In genomic region chr20:37262516-37262915, GRCh38 we compare ENCODE assay signal across 21 cellular contexts. TPM values are rescaled to one million over a fixed set of nuclear protein-coding genes. Genes with fewer than 3 reads are reported as not detected.
DNase-seq lines count a peak whose midpoint lies in the region; ATAC-seq, FAIRE-seq and TF ChIP-seq lines count a peak whose summit lies in the region.
"Had no signal": no experiment of that assay in that cellular context is flagged by ENCODE, and none has a peak within 500 bp of the region (broad histone marks: within the 10 kb centered on the region; RNA-seq: fewer than 3 reads in every experiment).

No MANE protein-coding gene starts in this region.

- ATAC-seq in K562 = no peak
- no peak for ATAC-seq in GM18861 (IDR thresholded peaks at IDR 0.05; ENCODE audit: unreplicated experiment)
- no peak for ATAC-seq in pancreas
- ATAC-seq: GM23338, HCT116 had no signal

- H3K4me3 ChIP-seq in K562 (no peak overlapping the region), BE2C (ENCODE audit: low read depth, low read length) (no peak overlapping the region), pancreas (no peak overlapping the region)
- H3K4me3 ChIP-seq: GM23338, PC-9 had no signal

- no TSS peak for BruUV-seq in K562 (replicated peaks; lab: Mats Ljungman, UMichigan)

- FAIRE-seq in K562 (lab: Jason Lieb, UNC) (no peak), pancreas (lab: Jason Lieb, UNC) (no peak)
- FAIRE-seq: GM12891 had no signal

- no peak for TF ChIP-seq RAD21 in K562 (CRISPR knock-in tag; conservative IDR thresholded peaks at IDR 0.05 in 1 of 2, IDR thresholded peaks at IDR 0.05 in 1 of 2)

- H3K9me3 ChIP-seq in K562 (replicated peaks; ENCODE audit: control insufficient read depth, insufficient read depth, low read depth, low read length) (no peaks in the 10 kb centered on the region), BE2C (no peaks in the 10 kb centered on the region), pancreas (no peaks in the 10 kb centered on the region)

- H3K4me1 ChIP-seq in K562 (replicated peaks in 1 of 2; ENCODE audit: control insufficient read depth in 2 of 2, insufficient read depth in 2 of 2, low read length in 2 of 2) (peaks cover 0 to 7% of the 10 kb centered on the region in 2 experiments; a peak in 1 of 5 replicates), BE2C (0 out of 2 replicates have a peak, but pooled peaks cover 5% of the 10 kb centered on the region), pancreas (no peaks in the 10 kb centered on the region)

- TF ChIP-seq EP300 in K562 (IDR thresholded peaks at IDR 0.05; ENCODE audit: low read length) = no peak

- intact Hi-C loops in K562 (cut with micrococcal nuclease) (no loop called here), posterior vena cava (cut with DNase I) (no loop called here), pancreas (cut with DNase I) (loop anchor here in 1 of 3 donors (10.0 kb wide), 1 partner anchor 272 kb away; no protein-coding TSS in a partner anchor)

- 15% methylated on average over 8 of the region's 8 CpGs for WGBS in K562 (ENCODE audit: insufficient coverage, low coverage, missing lambda C conversion rate)
- WGBS in pancreas, 2 donors = 35 to 38% methylated on average over 8 of the region's 8 CpGs

- no peaks in the 10 kb centered on the region for H3K36me3 ChIP-seq in K562 (ENCODE audit: control insufficient read depth, insufficient read depth, low read length)
- H3K36me3 ChIP-seq in BE2C = no peaks in the 10 kb centered on the region
- H3K36me3 ChIP-seq in pancreas = no peaks in the 10 kb centered on the region

- H3K9ac ChIP-seq in K562 (ENCODE audit: insufficient read depth in 1 of 2, low read depth in 2 of 2, low read length in 2 of 2) = no peak overlapping the region

- no peak overlapping the region for H3K4me2 ChIP-seq in K562 (ENCODE audit: insufficient read depth, low read length)
- H3K4me2 ChIP-seq: GM23338, PC-9 had no signal

- H3K79me2 ChIP-seq in K562 (ENCODE audit: control insufficient read depth, insufficient read depth, low read length) = no peaks in the 10 kb centered on the region

- H2AFZ ChIP-seq in K562 (ENCODE audit: low read depth, low read length) = no peak overlapping the region
- H2AFZ ChIP-seq: PC-9 had no signal

- TF ChIP-seq POLR2A in K562 (conservative IDR thresholded peaks at IDR 0.05) = no peak

- no peak overlapping the region for H3K27ac ChIP-seq in K562 (ENCODE audit: extremely low read depth, low read depth, low read length)
- no peak overlapping the region for H3K27ac ChIP-seq in pancreas
- H3K27ac ChIP-seq: 22Rv1, PC-9 had no signal

- H3K27me3 ChIP-seq in K562 (ENCODE audit: control insufficient read depth in 2 of 2, insufficient read depth in 2 of 2, low read length in 2 of 2) (peaks cover 21 to 53% of the 10 kb centered on the region in 2 experiments), BE2C (no peaks in the 10 kb centered on the region), pancreas (no peaks in the 10 kb centered on the region)

- peak; percentile 35 for DNase-seq in DMS79 treated with DMSO at 0.1 percent for 48 hours (lab: John Stamatoyannopoulos, UW)
- no peak for DNase-seq in DMS79 (lab: John Stamatoyannopoulos, UW)
- peak; percentile 90 for DNase-seq in NCI-H146 treated with DMSO at 0.1 percent for 48 hours (lab: John Stamatoyannopoulos, UW; ENCODE audit: unreplicated experiment)
- DNase-seq in K562 (ENCODE audit: extremely low read depth in 1 of 4, low spot score in 3 of 4) = no peak
- DNase-seq in posterior vena cava (ENCODE audit: low spot score) = peak; percentile 42
- no peak for DNase-seq in BE2C
- DNase-seq in pancreas = no peak
- DNase-seq: AML-193, COR-L47, DMS 273 treated with DMSO at 0.1 percent for 48 hours, NCI-H1105 treated with DMSO at 0.1 percent for 48 hours, NCI-H524 had no signal

- CTCF ChIA-PET in K562 (lab: Yijun Ruan, JAX; ENCODE audit: low intra/inter-chr PET ratio) = no interaction called here

- in situ Hi-C loops in K562 (cut with MboI) = no loop called here

- POLR2A ChIA-PET in K562 (lab: Yijun Ruan, JAX) = interaction anchor here (1.0 to 1.2 kb wide), 2 partner anchors 67 to 120 kb away, joined by 3 read pairs; no protein-coding TSS in a partner anchor

- H3K9me1 ChIP-seq in K562 (ENCODE audit: control insufficient read depth, insufficient read depth, low read length) = no peaks in the 10 kb centered on the region

- TF ChIP-seq CTCF in K562 (IDR thresholded peaks at IDR 0.05 in 2 of 3, conservative IDR thresholded peaks at IDR 0.05 in 1 of 3; ENCODE audit: insufficient read depth in 2 of 3, low read depth in 1 of 3, low read length in 3 of 3) (no peak), BE2C (IDR thresholded peaks at IDR 0.05; ENCODE audit: low read depth, low read length) (no peak), pancreas (IDR thresholded peaks at IDR 0.05) (no peak)

- H4K20me1 ChIP-seq in K562 (replicated peaks; ENCODE audit: control insufficient read depth, insufficient read depth, low read length) = peaks cover 3% of the 10 kb centered on the region; the same call in 1 of the 2 replicates

TF ChIP-seq in K562, 482 proteins besides CTCF, POLR2A, EP300 and RAD21:
- TF ChIP-seq U2AF2 (optimal IDR thresholded peaks at IDR 0.05; ENCODE audit: low read depth, low read length) = no peak
- no peak for TF ChIP-seq ATF7 (IDR thresholded peaks at IDR 0.05)
- no peak for TF ChIP-seq ILK (tag; IDR thresholded peaks at IDR 0.05; ENCODE audit: borderline replicate concordance, low read depth)
- TF ChIP-seq MEIS2 (IDR thresholded peaks at IDR 0.05; ENCODE audit: partially characterized antibody) = peak; percentile 7
- TF ChIP-seq PML (IDR thresholded peaks at IDR 0.05; ENCODE audit: low read length) = no peak
TF ChIP-seq in K562: peak in this region for 1.

RNA-seq across cellular contexts. Expression of gene GHRH, which starts 0.9 kb away (rescaled TPM):
- total RNA-seq in K562 (2011; cell fraction: chromatin; rRNA removed; ENCODE audit: low replicate concordance) = not detected in 2 replicates
- not detected in 2 replicates for total RNA-seq in K562 (2011; cell fraction: nucleolus; rRNA removed)
- not detected in 2 replicates for total RNA-seq in K562 (2011; cell fraction: nucleoplasm; rRNA removed)
- total RNA-seq in K562 (2014; rRNA removed) = not detected in 2 replicates
- not detected in 2 replicates for total RNA-seq in K562 (2014; rRNA removed; fragmentation: Illumina TruSeq; extraction: Trizol)
- not detected in 2 replicates for total RNA-seq in K562 (2015; rRNA removed; fragmentation: Illumina TruSeq; extraction: Trizol)
- not detected in 2 replicates for total RNA-seq in K562 (2021)
- not detected in 2 replicates for polyA plus RNA-seq in K562 (2011; rRNA removed)
- not detected in 2 replicates for polyA plus RNA-seq in K562 (2011; cell fraction: cytosol; rRNA removed)
- polyA plus RNA-seq in K562 (2011; cell fraction: nucleus; rRNA removed) = not detected in 2 replicates
- not detected in 2 replicates for polyA plus RNA-seq in K562 (2012)
- not detected in 2 replicates for polyA plus RNA-seq in K562 (2014; fragmentation: Illumina TruSeq; extraction: Trizol)
- not detected for polyA plus RNA-seq in K562 (2014; fragmentation: Nextera tagmentation; extraction: Ambion mirVana)
- not detected in 2 replicates for polyA plus RNA-seq in K562 (2014; rRNA removed)
- not detected in 2 replicates for polyA minus RNA-seq in K562 (2011; rRNA and poly(A)+ RNA removed)
- not detected in 2 replicates for polyA minus RNA-seq in K562 (2011; cell fraction: cytosol; rRNA and poly(A)+ RNA removed)
- not detected in 2 replicates for polyA minus RNA-seq in K562 (2011; cell fraction: nucleus; rRNA and poly(A)+ RNA removed)
- not detected for total RNA-seq in posterior vena cava
- not detected for polyA plus RNA-seq in BE2C (2012; ENCODE audit: insufficient read depth, insufficient read length, low read depth)
- not detected for total RNA-seq in pancreas
- polyA plus RNA-seq in pancreas = under 1 TPM in 1 of 2 donors, not detected in 1; 0.80 TPM
- total RNA-seq: GM23338; LHCN-M2; PC-9; T-helper 1 cell treated with Interleukin-12 subunit alpha and Interleukin-12 subunit beta and Interleukin-4 antibody, amounts not matched to agents 30 ng/mL and 1 ng/mL, for 36 hours had no signal
- polyA plus RNA-seq: CD14-positive monocyte had no signal

RNA-seq across cellular contexts. Expression of gene MANBAL, which starts 26.9 kb away (rescaled TPM):
- 19.6 and 33.3 TPM in 2 replicates for total RNA-seq in K562 (2011; cell fraction: chromatin; rRNA removed; ENCODE audit: low replicate concordance)
- 23.8 and 26.2 TPM in 2 replicates for total RNA-seq in K562 (2011; cell fraction: nucleolus; rRNA removed)
- total RNA-seq in K562 (2011; cell fraction: nucleoplasm; rRNA removed) = 29.3 and 40.0 TPM in 2 replicates
- total RNA-seq in K562 (2014; rRNA removed) (9.2 and 15.5 TPM in 2 replicates), K562 (2014; rRNA removed; fragmentation: Illumina TruSeq; extraction: Trizol) (10.4 and 12.3 TPM in 2 replicates), K562 (2015; rRNA removed; fragmentation: Illumina TruSeq; extraction: Trizol) (14.1 and 16.3 TPM in 2 replicates), K562 (2021) (15.3 and 16.7 TPM in 2 replicates), posterior vena cava (10 to 100 TPM; 51.9 to 54.2 TPM), pancreas (10 to 100 TPM in 5 of 6 donors, 1 to 10 TPM in 1; 9.0 to 17.8 (median 15.7) TPM)
- polyA plus RNA-seq in K562 (2011; rRNA removed) (30.0 and 35.0 TPM in 2 replicates), K562 (2014; fragmentation: Illumina TruSeq; extraction: Trizol) (27.9 and 31.6 TPM in 2 replicates), K562 (2014; fragmentation: Nextera tagmentation; extraction: Ambion mirVana) (10 to 100 TPM; 17.4 to 17.8 TPM), K562 (2014; rRNA removed) (24.8 and 25.3 TPM in 2 replicates), pancreas (10 to 100 TPM; 28.5 to 42.1 TPM)
- 55.8 and 75.0 TPM in 2 replicates for polyA plus RNA-seq in K562 (2011; cell fraction: cytosol; rRNA removed)
- 31.7 and 40.3 TPM in 2 replicates for polyA plus RNA-seq in K562 (2011; cell fraction: nucleus; rRNA removed)
- polyA plus RNA-seq in K562 (2012) = 20.9 and 26.2 TPM in 2 replicates
- 11.3 and 13.7 TPM in 2 replicates for polyA minus RNA-seq in K562 (2011; rRNA and poly(A)+ RNA removed)
- 8.8 and 12.4 TPM in 2 replicates for polyA minus RNA-seq in K562 (2011; cell fraction: cytosol; rRNA and poly(A)+ RNA removed)
- polyA minus RNA-seq in K562 (2011; cell fraction: nucleus; rRNA and poly(A)+ RNA removed) = 4.8 and 6.2 TPM in 2 replicates
- 51.0 TPM for polyA plus RNA-seq in BE2C (2012; ENCODE audit: insufficient read depth, insufficient read length, low read depth)

Comparison
In these comparisons a context has a peak if more than half of its experiments do, and no peak if none do; other contexts are left out.
1. DNase-seq: peak in DMS79 treated with DMSO at 0.1 percent for 48 hours (single experiment), NCI-H146 treated with DMSO at 0.1 percent for 48 hours (single experiment) and posterior vena cava (single experiment); none in DMS79 (single experiment), K562 (0 of 4), BE2C (single experiment) and pancreas (0 of 6).